ENCODE assay signal across 8 cellular contexts in genomic region chr19:58002384-58003152, GRCh38. TPM values are rescaled to one million over a fixed set of nuclear protein-coding genes. Genes with fewer than 3 reads are reported as not detected.
DNase-seq lines count a peak whose midpoint lies in the region; ATAC-seq and TF ChIP-seq lines count a peak whose summit lies in the region.

TSS of gene ZNF606 (minus strand) at chr19:58002820. CDS start at chr19:58001319, 1,501 bp downstream.

- peaks cover 71% of the 10 kb centered on the region for H3K9me3 ChIP-seq in lower lobe of right lung

- H3K27me3 Mint-ChIP-seq in activated CD4-positive, alpha-beta memory T cell treated with anti-CD3 and anti-CD28 coated beads, Interleukin-2, amount 10 ng/mL, durations not matched to agents 7 days and 5 days, result no peaks in the 10 kb centered on the region

- peak within 1 kb of the TSS; percentile 77 for H3K4me3 Mint-ChIP-seq in activated CD4-positive, alpha-beta memory T cell treated with anti-CD3 and anti-CD28 coated beads, Interleukin-2, amount 10 ng/mL, durations not matched to agents 7 days and 5 days

- H3K9me3 Mint-ChIP-seq in activated CD4-positive, alpha-beta memory T cell treated with anti-CD3 and anti-CD28 coated beads, Interleukin-2, amount 10 ng/mL, durations not matched to agents 7 days and 5 days, result peaks cover 52% of the 10 kb centered on the region

- H3K4me1 Mint-ChIP-seq in activated CD4-positive, alpha-beta memory T cell treated with anti-CD3 and anti-CD28 coated beads, Interleukin-2, amount 10 ng/mL, durations not matched to agents 7 days and 5 days, result peaks cover 30% of the 10 kb centered on the region

- in situ Hi-C loops in GM18951 (cut with MboI; ENCODE audit: low sequenced_read_pairs, unreplicated experiment), result no loop called here

- POLR2A ChIA-PET in activated CD4-positive, alpha-beta memory T cell treated with anti-CD3 and anti-CD28 coated beads, Interleukin-2, amount 10 ng/mL, durations not matched to agents 7 days and 5 days (lab: Charles Lee), result interaction anchor here (0.7 to 2.5 kb wide), 19 partner anchors 11 to 761 kb away, joined by 3 to 17 read pairs (median 4); partner anchors contain the start of genes ZNF134, ZNF256, ZNF274 and ZNF329

- H3K27ac ChIP-seq in lower lobe of right lung, result peak within 1 kb of the TSS; percentile 95

- peak; percentile 40 for DNase-seq in AG09309 (ENCODE audit: low read depth)
- peak; percentile 67 for DNase-seq in NCI-H510A (lab: John Stamatoyannopoulos, UW)
- peak; percentile 85 for DNase-seq in activated CD4-positive, alpha-beta memory T cell treated with anti-CD3 and anti-CD28 coated beads, Interleukin-2, amount 10 ng/mL, durations not matched to agents 7 days and 5 days
- DNase-seq in ecto neural progenitor cell (ENCODE audit: low spot score), result peak; percentile 93
- peak; percentile 93 for DNase-seq in lower lobe of right lung
- DNase-seq in stimulated activated CD4-positive, alpha-beta T cell treated with anti-CD3 and anti-CD28 coated beads, Interleukin-4, amount 100 ng/mL, for 48 hours (ENCODE audit: low read depth in 2 of 2), result peak; percentile 71 to 79

- peaks cover 19% of the 10 kb centered on the region for H3K4me1 ChIP-seq in lower lobe of right lung

- CTCF ChIA-PET in activated CD4-positive, alpha-beta memory T cell treated with anti-CD3 and anti-CD28 coated beads, Interleukin-2, amount 10 ng/mL, durations not matched to agents 7 days and 5 days (lab: Charles Lee), result interaction anchor here (0.7 to 1.2 kb wide), 4 partner anchors 148 to 518 kb away, joined by 3 to 5 read pairs (median 3); partner anchors contain the start of genes ZNF329 and ZNF416

- no peaks in the 10 kb centered on the region for H3K27me3 ChIP-seq in lower lobe of right lung (ENCODE audit: low read depth)

- ATAC-seq in HG03175 (IDR thresholded peaks at IDR 0.05; ENCODE audit: unreplicated experiment) (peak; percentile 95), lower lobe of right lung (peak; percentile 99 to 100)

- H3K36me3 ChIP-seq in lower lobe of right lung, result peaks cover 42% of the 10 kb centered on the region

- H3K4me3 ChIP-seq in AG09309 (ENCODE audit: control insufficient read depth, low read depth, low read length) (peak within 1 kb of the TSS; percentile 86), lower lobe of right lung (peak within 1 kb of the TSS; percentile 84)

- peak within 1 kb of the TSS; percentile 77 for H3K27ac Mint-ChIP-seq in activated CD4-positive, alpha-beta memory T cell treated with anti-CD3 and anti-CD28 coated beads, Interleukin-2, amount 10 ng/mL, durations not matched to agents 7 days and 5 days

- peak; percentile 79 for TF ChIP-seq POLR2A in GM18951 (IDR thresholded peaks at IDR 0.05; ENCODE audit: extremely low read depth, insufficient read depth, insufficient read length)

- TF ChIP-seq CTCF in AG09309 (IDR thresholded peaks at IDR 0.05; ENCODE audit: control insufficient read depth, insufficient read depth, low read depth, low read length, missing control alignments) (no peak), lower lobe of right lung (IDR thresholded peaks at IDR 0.05) (no peak)

- H3K36me3 Mint-ChIP-seq in activated CD4-positive, alpha-beta memory T cell treated with anti-CD3 and anti-CD28 coated beads, Interleukin-2, amount 10 ng/mL, durations not matched to agents 7 days and 5 days (ENCODE audit: low read depth), result peaks cover 91% of the 10 kb centered on the region

- intact Hi-C loops in lower lobe of right lung (cut with DNase I), result no loop called here

RNA-seq across cellular contexts. Expression of gene ZNF606, which starts in this region (rescaled TPM):
- 1 to 10 TPM; 9.6 to 9.7 TPM for total RNA-seq in activated CD4-positive, alpha-beta memory T cell treated with anti-CD3 and anti-CD28 coated beads, Interleukin-2, amount 10 ng/mL, durations not matched to agents 7 days and 5 days
- total RNA-seq in lower lobe of right lung, result 16.1 TPM

Comparison
In these comparisons a context has a peak if more than half of its experiments do, and no peak if none do; other contexts are left out.
1. Peak in every context shown above with its lines: DNase-seq, ATAC-seq, H3K4me3 ChIP-seq and H3K27ac ChIP-seq.
2. DNase-seq: peak in every context shown above with its lines; median percentile 93 in ecto neural progenitor cell; 93 in lower lobe of right lung; 85 in activated CD4-positive, alpha-beta memory T cell treated with anti-CD3 and anti-CD28 coated beads, Interleukin-2, amount 10 ng/mL, durations not matched to agents 7 days and 5 days; 75 in stimulated activated CD4-positive, alpha-beta T cell treated with anti-CD3 and anti-CD28 coated beads, Interleukin-4, amount 100 ng/mL, for 48 hours; 67 in NCI-H510A; 40 in AG09309.